29 cellular contexts compared by ENCODE assay signal in the genomic region with DNA sequence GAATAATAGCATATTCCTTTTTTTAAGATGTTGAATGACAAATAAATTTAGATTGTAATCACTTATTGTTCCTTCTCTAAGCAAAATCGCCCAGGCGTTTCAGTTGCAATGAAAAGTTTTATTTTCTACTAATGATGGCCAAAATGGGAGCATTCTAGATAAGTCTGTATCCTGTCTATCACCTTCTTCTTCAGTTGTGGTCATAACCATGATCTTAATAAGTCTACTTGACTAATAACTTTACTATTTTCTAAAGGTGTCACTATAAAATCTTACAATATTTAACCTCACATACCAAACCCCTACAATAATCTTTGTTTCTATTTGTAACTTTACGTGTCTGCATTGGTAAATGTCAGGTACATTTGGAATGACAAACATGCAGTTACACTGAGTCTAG.
"Had no signal": no experiment of that assay in that cellular context is flagged by ENCODE, and none has a peak within 500 bp of the region (broad histone marks: within the 10 kb centered on the region; RNA-seq: fewer than 3 reads in every experiment).

No MANE protein-coding gene starts in this region.

- H3K9me3 ChIP-seq: ascending aorta, breast epithelium had no signal

- H3K36me3 ChIP-seq: ascending aorta, breast epithelium, cardiac muscle cell had no signal

- H3K4me1 ChIP-seq: ascending aorta, breast epithelium had no signal

- H3K27ac ChIP-seq: ascending aorta, breast epithelium, cardiac muscle cell, coronary artery, dorsolateral prefrontal cortex had no signal

- H3K4me3 ChIP-seq: ascending aorta, breast epithelium, cardiac muscle cell, coronary artery, dorsolateral prefrontal cortex had no signal

- DNase-seq: activated CD4-positive, alpha-beta memory T cell treated with anti-CD3 and anti-CD28 coated beads, Interleukin-2, amount 10 ng/mL, durations not matched to agents 7 days and 5 days; activated CD4-positive, alpha-beta T cell treated with anti-CD3 and anti-CD28 coated beads for 1 hour; activated CD4-positive, alpha-beta T cell treated with anti-CD3 and anti-CD28 coated beads for 4 hours; activated CD4-positive, alpha-beta T cell treated with anti-CD3 and anti-CD28 coated beads, Interleukin-2, amount 10 ng/mL, durations not matched to agents 7 days and 5 days; activated CD4-positive, alpha-beta T cell treated with anti-CD3 and anti-CD28 coated beads, Interleukin-2, amount 50 U/mL, for 4 hours; activated CD8-positive, alpha-beta memory T cell treated with anti-CD3 and anti-CD28 coated beads, Interleukin-2, amount 50 U/mL, for 48 hours; activated gamma-delta T cell; activated naive CD4-positive, alpha-beta T cell; activated naive CD4-positive, alpha-beta T cell treated with anti-CD3 and anti-CD28 coated beads, Interleukin-2, amount 10 ng/mL, durations not matched to agents 7 days and 5 days; activated naive CD8-positive, alpha-beta T cell treated with anti-CD3 and anti-CD28 coated beads, Interleukin-2, amount 10 ng/mL, durations not matched to agents 7 days and 5 days; activated T-cell treated with anti-CD3 and anti-CD28 coated beads for 4 hours; activated T-cell treated with anti-CD3 and anti-CD28 coated beads, Interleukin-2, amount 50 U/mL, for 24 hours; activated T-cell treated with anti-CD3 and anti-CD28 coated beads, Interleukin-2, amount 50 U/mL, for 72 hours; central memory CD4-positive, alpha-beta T cell; cerebellar nuclear complex; dorsolateral prefrontal cortex; effector memory CD4-positive, alpha-beta T cell; endodermal cell; foreskin fibroblast; head of caudate nucleus; T-helper 2 cell had no signal

- H3K27me3 ChIP-seq: ascending aorta, cardiac muscle cell had no signal

- ATAC-seq: activated naive CD4-positive, alpha-beta T cell treated with anti-CD3 and anti-CD28 coated beads, Interleukin-2, amount 50 U/mL, for 72 hours; activated T-cell treated with anti-CD3 and anti-CD28 coated beads, Interleukin-2, amount 50 U/mL, for 72 hours; esophagus mucosa; WTC11 had no signal

- FAIRE-seq: frontal cortex had no signal
